1 cellular context compared by ENCODE assay signal in genomic region chr16:88792078-88792550, GRCh38.
TF ChIP-seq lines count a peak whose summit lies in the region.

No MANE protein-coding gene starts in this region.

TF ChIP-seq in HepG2, 621 proteins besides CTCF, POLR2A, EP300 and RAD21:
- no peak for TF ChIP-seq HHEX (CRISPR knock-in tag; IDR thresholded peaks at IDR 0.05)
- no peak for TF ChIP-seq ZNF510 (CRISPR knock-in tag; IDR thresholded peaks at IDR 0.05; ENCODE audit: low read depth)
- 0 out of 2 replicates have a peak, but pooled peaks have one; percentile 54 for TF ChIP-seq ZNF34 (CRISPR knock-in tag; IDR thresholded peaks at IDR 0.05; ENCODE audit: borderline replicate concordance)
- no peak for TF ChIP-seq ZSCAN30 (CRISPR knock-in tag; IDR thresholded peaks at IDR 0.05)
- no peak for TF ChIP-seq ZFYVE20 (CRISPR knock-in tag; IDR thresholded peaks at IDR 0.05; ENCODE audit: borderline replicate concordance, low read depth)
- no peak for TF ChIP-seq ATF2 (CRISPR knock-in tag; IDR thresholded peaks at IDR 0.05)
- TF ChIP-seq ZNF337 (CRISPR knock-in tag; IDR thresholded peaks at IDR 0.05; ENCODE audit: borderline replicate concordance, low read depth) = no peak
- no peak for TF ChIP-seq THAP7 (CRISPR knock-in tag; IDR thresholded peaks at IDR 0.05)
- peak; percentile 39 for TF ChIP-seq SRSF1 (optimal IDR thresholded peaks at IDR 0.05; ENCODE audit: low read depth, low read length)
- TF ChIP-seq DZIP1 (CRISPR knock-in tag; IDR thresholded peaks at IDR 0.05) = 0 out of 2 replicates have a peak, but pooled peaks have one; percentile 15
- TF ChIP-seq SALL2 (CRISPR knock-in tag; IDR thresholded peaks at IDR 0.05) = no peak
- no peak for TF ChIP-seq HES4 (CRISPR knock-in tag; IDR thresholded peaks at IDR 0.05; ENCODE audit: borderline replicate concordance)
- no peak for TF ChIP-seq MTERF4 (CRISPR knock-in tag; IDR thresholded peaks at IDR 0.05)
- 0 out of 2 replicates have a peak, but pooled peaks have one; percentile 33 for TF ChIP-seq HNRNPL (IDR thresholded peaks at IDR 0.05; ENCODE audit: low read depth, low read length)
- TF ChIP-seq YY1 (IDR thresholded peaks at IDR 0.05; ENCODE audit: insufficient read depth, insufficient replicate concordance, low read depth, low read length) = no peak
- no peak for TF ChIP-seq ZNF3 (CRISPR knock-in tag; IDR thresholded peaks at IDR 0.05)
- TF ChIP-seq FOXP1 (IDR thresholded peaks at IDR 0.05) = no peak
- no peak for TF ChIP-seq FOXP1 (CRISPR knock-in tag; IDR thresholded peaks at IDR 0.05)
- TF ChIP-seq ZNF564 (CRISPR knock-in tag; IDR thresholded peaks at IDR 0.05) = no peak
- 0 out of 2 replicates have a peak, but pooled peaks have one; percentile 5 for TF ChIP-seq ZNF121 (CRISPR knock-in tag; IDR thresholded peaks at IDR 0.05)
- 0 out of 2 replicates have a peak, but pooled peaks have one; percentile 3 for TF ChIP-seq MAX (IDR thresholded peaks at IDR 0.05)
- peak; percentile 15; the same call in 1 of the 2 replicates for TF ChIP-seq ZBTB7B (CRISPR knock-in tag; IDR thresholded peaks at IDR 0.05)
- TF ChIP-seq SIN3A (IDR thresholded peaks at IDR 0.05; ENCODE audit: borderline replicate concordance, low read depth, low read length) = no peak
- no peak for TF ChIP-seq SP2 (CRISPR knock-in tag; IDR thresholded peaks at IDR 0.05)
- no peak for TF ChIP-seq PLRG1 (conservative IDR thresholded peaks at IDR 0.05)
- TF ChIP-seq ZNF691 (CRISPR knock-in tag; IDR thresholded peaks at IDR 0.05; ENCODE audit: borderline replicate concordance, low read depth) = no peak
- TF ChIP-seq PITX1 (CRISPR knock-in tag; IDR thresholded peaks at IDR 0.05) = no peak
- no peak for TF ChIP-seq MAZ (IDR thresholded peaks at IDR 0.05; ENCODE audit: borderline replicate concordance, low read depth, low read length)
- no peak for TF ChIP-seq MAZ (CRISPR knock-in tag; IDR thresholded peaks at IDR 0.05; ENCODE audit: low read depth)
- TF ChIP-seq POGK (CRISPR knock-in tag; conservative IDR thresholded peaks at IDR 0.05) = no peak
